1 cellular context compared by ENCODE assay signal in the genomic region with DNA sequence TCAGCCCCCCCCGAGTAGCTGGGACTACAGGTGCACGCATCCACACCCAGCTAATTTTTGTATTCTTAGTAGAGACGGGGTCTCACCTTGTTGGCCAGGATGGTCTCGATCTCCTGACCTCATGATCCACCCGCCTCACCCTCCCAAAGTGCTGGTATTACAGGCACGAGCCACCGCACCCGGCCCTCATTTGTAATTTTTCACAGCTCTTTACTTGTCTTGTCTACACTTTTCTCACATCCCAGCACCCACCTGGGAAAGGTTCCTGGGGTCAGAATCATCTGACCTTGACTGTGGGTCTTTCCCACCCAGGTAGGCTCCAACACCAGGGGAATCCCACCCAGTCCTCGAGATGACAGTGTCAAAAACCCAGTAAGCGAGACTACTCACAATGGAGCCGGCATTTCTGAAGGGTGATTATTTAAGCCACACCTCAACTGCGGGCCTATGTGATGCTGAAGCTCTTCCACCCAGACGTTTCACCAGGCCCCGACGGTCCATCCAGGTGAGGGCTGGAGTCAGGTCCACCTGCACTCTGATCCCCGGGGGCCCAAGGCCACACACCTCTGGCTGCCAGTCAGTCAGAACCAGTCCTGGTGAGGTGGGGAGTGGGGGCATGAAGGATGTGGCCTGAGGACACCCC.
TF ChIP-seq lines count a peak whose summit lies in the region.

No MANE protein-coding gene starts in this region.

TF ChIP-seq in WTC11, 78 proteins besides CTCF, POLR2A, EP300 and RAD21:
- TF ChIP-seq, protein P1, sequence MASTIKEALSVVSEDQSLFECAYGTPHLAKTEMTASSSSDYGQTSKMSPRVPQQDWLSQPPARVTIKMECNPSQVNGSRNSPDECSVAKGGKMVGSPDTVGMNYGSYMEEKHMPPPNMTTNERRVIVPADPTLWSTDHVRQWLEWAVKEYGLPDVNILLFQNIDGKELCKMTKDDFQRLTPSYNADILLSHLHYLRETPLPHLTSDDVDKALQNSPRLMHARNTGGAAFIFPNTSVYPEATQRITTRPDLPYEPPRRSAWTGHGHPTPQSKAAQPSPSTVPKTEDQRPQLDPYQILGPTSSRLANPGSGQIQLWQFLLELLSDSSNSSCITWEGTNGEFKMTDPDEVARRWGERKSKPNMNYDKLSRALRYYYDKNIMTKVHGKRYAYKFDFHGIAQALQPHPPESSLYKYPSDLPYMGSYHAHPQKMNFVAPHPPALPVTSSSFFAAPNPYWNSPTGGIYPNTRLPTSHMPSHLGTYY (CRISPR knock-in tag; IDR thresholded peaks at IDR 0.05), result no peak
- TF ChIP-seq TP53 (CRISPR knock-in tag; IDR thresholded peaks at IDR 0.05) (no peak), ATF1 (CRISPR knock-in tag; IDR thresholded peaks at IDR 0.05) (no peak), USF2 (CRISPR knock-in tag; IDR thresholded peaks at IDR 0.05) (no peak), ZNF396 (CRISPR knock-in tag; IDR thresholded peaks at IDR 0.05; ENCODE audit: borderline replicate concordance) (no peak), ZNF121 (CRISPR knock-in tag; IDR thresholded peaks at IDR 0.05) (no peak)
TF ChIP-seq in WTC11: peak in this region for 0.
